ENCODE assay signal across 29 cellular contexts in the genomic region with DNA sequence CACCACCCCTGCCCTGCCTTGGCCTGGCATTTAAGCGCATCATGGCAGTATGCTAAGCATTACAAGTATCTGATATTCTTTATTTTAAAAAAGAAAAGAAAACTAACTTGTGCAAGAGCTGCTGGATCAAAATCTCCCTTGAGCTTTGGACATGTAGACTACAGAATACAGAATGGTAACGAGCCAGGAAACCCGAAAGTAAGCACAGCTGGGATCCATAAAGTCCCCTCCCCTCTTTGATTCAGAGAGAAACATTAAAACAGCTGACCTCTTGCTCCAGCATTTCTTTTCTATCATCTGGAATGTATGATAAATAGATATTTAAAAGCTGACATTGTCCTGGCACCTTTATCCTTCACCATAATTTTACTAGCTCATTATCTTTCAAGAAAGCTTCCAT. TPM values are rescaled to one million over a fixed set of nuclear protein-coding genes. Genes with fewer than 3 reads are reported as not detected.
DNase-seq lines count a peak whose midpoint lies in the region; ATAC-seq, FAIRE-seq and TF ChIP-seq lines count a peak whose summit lies in the region.
"Had no signal": no experiment of that assay in that cellular context is flagged by ENCODE, and none has a peak within 500 bp of the region (broad histone marks: within the 10 kb centered on the region; RNA-seq: fewer than 3 reads in every experiment).

No MANE protein-coding gene starts in this region.

- no peaks in the 10 kb centered on the region for H3K36me3 Mint-ChIP-seq in osteocyte (ENCODE audit: unreplicated experiment)
- H3K36me3 Mint-ChIP-seq: type B pancreatic cell had no signal

- peaks cover 8 to 17% of the 10 kb centered on the region in 2 experiments; a peak in 3 of 4 replicates for H3K4me1 ChIP-seq in SK-N-SH (ENCODE audit: control insufficient read depth in 1 of 2, insufficient read depth in 2 of 2, low read depth in 1 of 2, low read length in 1 of 2)
- H3K4me1 ChIP-seq: A549, body of pancreas had no signal

- POLR2A ChIA-PET in SK-N-SH (lab: Yijun Ruan, JAX): interaction anchor here (1.0 kb wide), 1 partner anchor 32 kb away, joined by 3 read pairs; no protein-coding TSS in a partner anchor

- no peaks in the 10 kb centered on the region for H3F3A ChIP-seq in SK-N-SH (replicated peaks; ENCODE audit: insufficient read depth)

- no peak for TF ChIP-seq RAD21 in SK-N-SH (IDR thresholded peaks at IDR 0.05; ENCODE audit: low read length)

- no peaks in the 10 kb centered on the region for H3K9me3 ChIP-seq in SK-N-SH
- H3K9me3 ChIP-seq: A549, body of pancreas had no signal

- no peak overlapping the region for H2AFZ ChIP-seq in SK-N-SH (ENCODE audit: low read depth)

- no peak for FAIRE-seq in HTR-8/SVneo (lab: Jason Lieb, UNC)
- FAIRE-seq: A549 had no signal

- H3K9me3 Mint-ChIP-seq in osteocyte (ENCODE audit: unreplicated experiment): no peaks in the 10 kb centered on the region
- H3K9me3 Mint-ChIP-seq: activated B cell treated with CpG ODN at 0.5 μM for 24 hours, nephron progenitor cell, type B pancreatic cell had no signal

- no peaks in the 10 kb centered on the region for H4K20me1 ChIP-seq in SK-N-SH (ENCODE audit: insufficient read depth)

- peak; percentile 82 for ATAC-seq in Right ventricle myocardium superior (ENCODE audit: poor library complexity)
- ATAC-seq in HG02759 (IDR thresholded peaks at IDR 0.05; ENCODE audit: unreplicated experiment): no peak
- no peak for ATAC-seq in GM18498 (IDR thresholded peaks at IDR 0.05; ENCODE audit: unreplicated experiment)
- ATAC-seq: A549; body of pancreas; esophagus mucosa; HCT116; left colon; stimulated activated naive CD8-positive, alpha-beta T cell treated with anti-CD3 and anti-CD28 coated beads, Interleukin-15, Interleukin-2, amounts not matched to agents 100 U/mL and 50 U/mL, for 24 hours had no signal

- peaks cover 31% of the 10 kb centered on the region for H3K4me1 Mint-ChIP-seq in osteocyte (ENCODE audit: unreplicated experiment)
- H3K4me1 Mint-ChIP-seq: activated B cell treated with CpG ODN at 0.5 μM for 24 hours, nephron progenitor cell had no signal

- H3K9me2 ChIP-seq in SK-N-SH: no peaks in the 10 kb centered on the region

- H3K27me3 ChIP-seq in SK-N-SH (ENCODE audit: insufficient read depth): no peaks in the 10 kb centered on the region
- H3K27me3 ChIP-seq: body of pancreas had no signal

- WGBS in SK-N-SH (ENCODE audit: low lambda C conversion rate): 65% methylated on average over 3 of the region's 3 CpGs

- H3K27me3 Mint-ChIP-seq in osteocyte (ENCODE audit: unreplicated experiment): no peaks in the 10 kb centered on the region
- H3K27me3 Mint-ChIP-seq: activated B cell treated with CpG ODN at 0.5 μM for 24 hours had no signal

- CTCF ChIA-PET in SK-N-SH (lab: Yijun Ruan, JAX): interaction anchor here (1.1 to 1.8 kb wide), 2 partner anchors 28 to 30 kb away, joined by 3 to 4 read pairs; a partner anchor contains a TSS

- TF ChIP-seq CTCF in AG09309 (IDR thresholded peaks at IDR 0.05; ENCODE audit: control insufficient read depth, insufficient read depth, low read depth, low read length, missing control alignments): no peak
- TF ChIP-seq CTCF in SK-N-SH (IDR thresholded peaks at IDR 0.05): no peak
- TF ChIP-seq CTCF in osteocyte (IDR thresholded peaks at IDR 0.05): no peak

- H3K4me3 ChIP-seq in AG09309 (ENCODE audit: control insufficient read depth, low read depth, low read length) (no peak overlapping the region), SK-N-SH (ENCODE audit: low read depth in 2 of 2, low read length in 1 of 2) (no peak overlapping the region)
- H3K4me3 ChIP-seq: A549, body of pancreas, smooth muscle cell had no signal

- H3K36me3 ChIP-seq in SK-N-SH (replicated peaks in 1 of 2; ENCODE audit: control insufficient read depth in 1 of 2, insufficient read depth in 2 of 2, low read length in 1 of 2): no peaks in the 10 kb centered on the region

- TF ChIP-seq EP300 in SK-N-SH (IDR thresholded peaks at IDR 0.05; ENCODE audit: borderline replicate concordance in 1 of 2, low read depth in 1 of 2, low read length in 1 of 2): no peak

- no peak overlapping the region for H3K9ac ChIP-seq in SK-N-SH

- no peak overlapping the region; a peak in 1 of 4 replicates for H3K27ac ChIP-seq in SK-N-SH (ENCODE audit: low read depth in 2 of 2, low read length in 1 of 2)
- H3K27ac ChIP-seq: A549, body of pancreas, C4-2B had no signal

- peak overlapping the region; percentile 33 for H3K27ac Mint-ChIP-seq in osteocyte (ENCODE audit: unreplicated experiment)
- H3K27ac Mint-ChIP-seq: activated B cell treated with CpG ODN at 0.5 μM for 24 hours, nephron progenitor cell, type B pancreatic cell had no signal

- H3K4me3 Mint-ChIP-seq in osteocyte (ENCODE audit: unreplicated experiment): no peak overlapping the region
- H3K4me3 Mint-ChIP-seq: activated B cell treated with CpG ODN at 0.5 μM for 24 hours, nephron progenitor cell, type B pancreatic cell had no signal

- H3K79me2 ChIP-seq in SK-N-SH (ENCODE audit: insufficient read depth): no peaks in the 10 kb centered on the region

- H3K4me2 ChIP-seq in SK-N-SH: no peak overlapping the region
- H3K4me2 ChIP-seq: A549 had no signal

- intact Hi-C loops in Right ventricle myocardium superior (cut with DNase I): no loop called here

- DNase-seq in AG09309 (ENCODE audit: low read depth) (peak; percentile 24), SK-N-SH (peak; percentile 26), Right ventricle myocardium superior (no peak), osteocyte (ENCODE audit: extremely low spot score, unreplicated experiment) (no peak), HTR-8/SVneo (ENCODE audit: insufficient read length, low spot score) (no peak)
- DNase-seq in NK-92 treated with Interleukin-12 subunit alpha and Interleukin-12 subunit beta, amount 100 ng/mL, for 24 hours (lab: John Stamatoyannopoulos, UW): no peak
- DNase-seq: activated B cell treated with CpG ODN at 0.5 μM for 24 hours; activated CD4-positive, alpha-beta T cell treated with anti-CD3 and anti-CD28 coated beads, Interleukin-2, amount 50 U/mL, for 48 hours; body of pancreas; DMS 273 treated with DMSO at 0.1 percent for 48 hours; effector memory CD4-positive, alpha-beta T cell; GDM1; glutamatergic neuron; KBM-7; left colon; NCI-H2171 treated with DMSO at 0.1 percent for 48 hours; NCI-H69; nephron progenitor cell; posterior cingulate gyrus; stimulated activated CD4-positive, alpha-beta T cell treated with anti-CD3 and anti-CD28 coated beads, Interleukin-4, amount 100 ng/mL, for 1 hour; stimulated activated naive CD8-positive, alpha-beta T cell treated with anti-CD3 and anti-CD28 coated beads, Interleukin-15, Interleukin-2, amounts not matched to agents 100 U/mL and 50 U/mL, for 24 hours had no signal

TF ChIP-seq in SK-N-SH, 30 proteins besides CTCF, POLR2A, EP300 and RAD21:
- TF ChIP-seq CHD2 (IDR thresholded peaks at IDR 0.05; ENCODE audit: low read length, partially characterized antibody) (no peak), FOXM1 (IDR thresholded peaks at IDR 0.05; ENCODE audit: low read depth) (no peak), POLR2AphosphoS5 (IDR thresholded peaks at IDR 0.05; ENCODE audit: low read depth, low read length) (no peak), RCOR1 (IDR thresholded peaks at IDR 0.05; ENCODE audit: low read length) (peak; percentile 41; the same call in 1 of the 2 replicates)
- TF ChIP-seq, protein P1, sequence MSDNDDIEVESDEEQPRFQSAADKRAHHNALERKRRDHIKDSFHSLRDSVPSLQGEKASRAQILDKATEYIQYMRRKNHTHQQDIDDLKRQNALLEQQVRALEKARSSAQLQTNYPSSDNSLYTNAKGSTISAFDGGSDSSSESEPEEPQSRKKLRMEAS (IDR thresholded peaks at IDR 0.05; ENCODE audit: low read depth): no peak

RNA-seq across cellular contexts. Expression of a gene that starts 28.2 kb away (rescaled TPM):
- 9.4 and 12.3 TPM in 2 replicates for polyA plus RNA-seq in SK-N-SH (2012; rRNA removed)
- 8.3 and 9.4 TPM in 2 replicates for polyA plus RNA-seq in SK-N-SH (2012; cell fraction: cytosol; rRNA removed)
- polyA plus RNA-seq in SK-N-SH (2012; cell fraction: nucleus; rRNA removed): 4.7 and 7.3 TPM in 2 replicates
- 12.7 TPM for total RNA-seq in Right ventricle myocardium superior
- 119 and 120 TPM in 2 replicates for total RNA-seq in osteocyte
- total RNA-seq: activated B cell treated with CpG ODN at 0.5 μM for 24 hours had no signal

Comparison
In these comparisons a context has a peak if more than half of its experiments do, and no peak if none do; other contexts are left out.
1. DNase-seq: peak in AG09309 (single experiment) and SK-N-SH (single experiment); none in Right ventricle myocardium superior (single experiment), osteocyte (single experiment), NK-92 treated with Interleukin-12 subunit alpha and Interleukin-12 subunit beta, amount 100 ng/mL, for 24 hours (single experiment) and HTR-8/SVneo (single experiment).